ENCODE assay signal across 8 cellular contexts in genomic region chr9:131095666-131096489, GRCh38. TPM values are rescaled to one million over a fixed set of nuclear protein-coding genes. Genes with fewer than 3 reads are reported as not detected.
DNase-seq lines count a peak whose midpoint lies in the region; ATAC-seq, FAIRE-seq and TF ChIP-seq lines count a peak whose summit lies in the region.

No MANE protein-coding gene starts in this region.

- no peaks in the 10 kb centered on the region for H3K36me3 Mint-ChIP-seq in stimulated activated naive B cell treated with anti-CD40 and anti-IgM and Interleukin-4, amounts not matched to agents 10 μg/mL and 1 μg/mL and 100 μg/mL, for 72 hours

- TF ChIP-seq CTCF in bronchial epithelial cell (IDR thresholded peaks at IDR 0.05; ENCODE audit: insufficient read depth, low read length, severe bottlenecking) (no peak), GM10248 (IDR thresholded peaks at IDR 0.05; ENCODE audit: control extremely low read depth, extremely low read depth, low read depth, missing control alignments) (no peak)

- H3K27me3 Mint-ChIP-seq in stimulated activated naive B cell treated with anti-CD40 and anti-IgM and Interleukin-4, amounts not matched to agents 10 μg/mL and 1 μg/mL and 100 μg/mL, for 72 hours = peaks cover 46 to 68% of the 10 kb centered on the region in 2 donors

- H3K27ac Mint-ChIP-seq in stimulated activated naive B cell treated with anti-CD40 and anti-IgM and Interleukin-4, amounts not matched to agents 10 μg/mL and 1 μg/mL and 100 μg/mL, for 72 hours = peak overlapping the region; percentile 20

- CTCF ChIA-PET in GM10248 (lab: Yijun Ruan, JAX) = no interaction called here

- POLR2A ChIA-PET in GM10248 (lab: Yijun Ruan, JAX) = no interaction called here

- no peaks in the 10 kb centered on the region for H3K9me3 Mint-ChIP-seq in stimulated activated naive B cell treated with anti-CD40 and anti-IgM and Interleukin-4, amounts not matched to agents 10 μg/mL and 1 μg/mL and 100 μg/mL, for 72 hours

- H3K4me1 Mint-ChIP-seq in stimulated activated naive B cell treated with anti-CD40 and anti-IgM and Interleukin-4, amounts not matched to agents 10 μg/mL and 1 μg/mL and 100 μg/mL, for 72 hours = peaks cover 6 to 16% of the 10 kb centered on the region in 2 donors

- H3K27me3 ChIP-seq in bronchial epithelial cell (ENCODE audit: control insufficient read depth, insufficient read depth, low read length) = peaks cover 9% of the 10 kb centered on the region

- DNase-seq in NCI-H2196 (lab: John Stamatoyannopoulos, UW; ENCODE audit: unreplicated experiment) (peak; percentile 74), NCI-H2196 treated with DMSO at 0.1 percent for 48 hours (lab: John Stamatoyannopoulos, UW; ENCODE audit: unreplicated experiment) (no peak), OCI-M1 (lab: John Stamatoyannopoulos, UW) (peak; percentile 9), bronchial epithelial cell (ENCODE audit: low read depth) (no peak), left kidney (ENCODE audit: low read depth, low spot score) (peak; percentile 91), GM10248 (ENCODE audit: extremely low spot score) (no peak)
- no peak for DNase-seq in stimulated activated naive B cell treated with anti-CD40 and anti-IgM and Interleukin-4, amounts not matched to agents 10 μg/mL and 1 μg/mL and 100 μg/mL, for 72 hours

- no peaks in the 10 kb centered on the region for H3K36me3 ChIP-seq in bronchial epithelial cell (ENCODE audit: control insufficient read depth, insufficient read depth, low read length)

- peak overlapping the region; percentile 59 to 67 for H3K4me3 Mint-ChIP-seq in stimulated activated naive B cell treated with anti-CD40 and anti-IgM and Interleukin-4, amounts not matched to agents 10 μg/mL and 1 μg/mL and 100 μg/mL, for 72 hours

- peak; percentile 47 to 63 for ATAC-seq in stimulated activated naive B cell treated with anti-CD40 and anti-IgM and Interleukin-4, amounts not matched to agents 10 μg/mL and 1 μg/mL and 100 μg/mL, for 72 hours (replicated peaks)
- ATAC-seq in HG03521 (IDR thresholded peaks at IDR 0.05; ENCODE audit: unreplicated experiment) = no peak

- FAIRE-seq in bronchial epithelial cell (lab: Jason Lieb, UNC) = no peak

- peak overlapping the region; percentile 32 for H3K4me3 ChIP-seq in bronchial epithelial cell (ENCODE audit: low read depth, low read length)

RNA-seq across cellular contexts. Expression of gene AIF1L, which starts 0.5 kb away (rescaled TPM):
- total RNA-seq in bronchial epithelial cell = 2.6 and 7.7 TPM in 2 replicates

RNA-seq across cellular contexts. Expression of gene NUP214, which starts 29.5 kb away (rescaled TPM):
- total RNA-seq in bronchial epithelial cell = 8.4 and 12.2 TPM in 2 replicates

Comparison
In these comparisons a context has a peak if more than half of its experiments do, and no peak if none do; other contexts are left out.
1. DNase-seq: peak in NCI-H2196 (single experiment), OCI-M1 (single experiment) and left kidney (single experiment); none in NCI-H2196 treated with DMSO at 0.1 percent for 48 hours (single experiment), bronchial epithelial cell (single experiment), stimulated activated naive B cell treated with anti-CD40 and anti-IgM and Interleukin-4, amounts not matched to agents 10 μg/mL and 1 μg/mL and 100 μg/mL, for 72 hours (single experiment) and GM10248 (single experiment).